1 cellular context compared by ENCODE assay signal in genomic region chr11:116871248-116871647, GRCh38.
TF ChIP-seq lines count a peak whose summit lies in the region.

No MANE protein-coding gene starts in this region.

TF ChIP-seq in SK-N-SH treated with all-trans-retinoic acid at 6 μM for 48 hours, 23 proteins besides CTCF, POLR2A, EP300 and RAD21:
- no peak for TF ChIP-seq OSR1 (CRISPR knock-in tag; IDR thresholded peaks at IDR 0.05)
- TF ChIP-seq ZC3H10 (CRISPR knock-in tag; IDR thresholded peaks at IDR 0.05), result no peak
- TF ChIP-seq CSDC2 (CRISPR knock-in tag; IDR thresholded peaks at IDR 0.05), result no peak
- no peak for TF ChIP-seq TSHZ2 (CRISPR knock-in tag; IDR thresholded peaks at IDR 0.05)
- TF ChIP-seq CSRNP3 (CRISPR knock-in tag; IDR thresholded peaks at IDR 0.05), result no peak
- no peak for TF ChIP-seq ZFP30 (CRISPR knock-in tag; IDR thresholded peaks at IDR 0.05)
- no peak for TF ChIP-seq BACH2 (CRISPR knock-in tag; IDR thresholded peaks at IDR 0.05; ENCODE audit: borderline replicate concordance)
